Comparison of ENCODE assay signal across 28 cellular contexts in the genomic region with DNA sequence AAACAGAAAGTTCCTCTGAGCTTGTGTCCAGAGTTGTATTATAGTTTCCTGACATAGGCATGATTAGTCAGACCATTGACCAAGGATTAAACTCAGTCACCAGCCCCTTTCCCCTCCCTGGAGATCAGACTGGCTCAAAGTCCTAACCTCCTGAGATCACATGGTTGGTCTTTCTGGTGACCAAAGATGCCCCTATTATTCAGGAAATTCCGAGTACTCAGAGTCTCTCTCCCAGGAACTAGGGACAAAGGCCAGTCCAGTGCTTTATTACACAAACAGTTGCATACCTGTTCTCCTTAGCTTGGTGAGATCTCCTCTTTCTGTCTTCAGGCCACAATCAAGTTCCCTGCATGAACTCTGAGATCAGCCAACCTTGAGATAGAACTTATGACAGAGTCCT. TPM values are rescaled to one million over a fixed set of nuclear protein-coding genes. Genes with fewer than 3 reads are reported as not detected.
A peak's percentile ranks its signal among the peaks of the same experiment; 100 is the strongest.
DNase-seq lines count a peak whose midpoint lies in the region; ATAC-seq, FAIRE-seq and TF ChIP-seq lines count a peak whose summit lies in the region.
"Had no signal": no experiment of that assay in that cellular context is flagged by ENCODE, and none has a peak within 500 bp of the region (broad histone marks: within the 10 kb centered on the region; RNA-seq: fewer than 3 reads in every experiment).

No MANE protein-coding gene starts in this region.

- no peaks in the 10 kb centered on the region for H3K4me1 Mint-ChIP-seq in Caco-2 (ENCODE audit: low read depth, unreplicated experiment)

- peak; percentile 66 for ATAC-seq in left lobe of liver
- ATAC-seq: CD8-positive, alpha-beta T cell; K562 had no signal

- peak; percentile 55 for FAIRE-seq in GM12891 (lab: Jason Lieb, UNC)
- FAIRE-seq: GM19239, K562 had no signal

- no peak overlapping the region for H3K4me3 Mint-ChIP-seq in Caco-2 (ENCODE audit: unreplicated experiment)
- H3K4me3 Mint-ChIP-seq: CD8-positive, alpha-beta T cell had no signal

- peak; percentile 24 to 39 for DNase-seq in Caco-2
- DNase-seq in GM12891 (ENCODE audit: insufficient read length, low spot score), result no peak
- no peak for DNase-seq in left lobe of liver (ENCODE audit: low spot score)
- DNase-seq in renal cortical epithelial cell (ENCODE audit: low read depth), result peak; percentile 61
- no peak for DNase-seq in NCI-H345 (lab: John Stamatoyannopoulos, UW)
- no peak for DNase-seq in brain microvascular endothelial cell
- DNase-seq in amniotic stem cell (lab: John Stamatoyannopoulos, UW), result no peak
- DNase-seq: C1 segment of cervical spinal cord; CD8-positive, alpha-beta T cell; DMS 273 treated with DMSO at 0.1 percent for 48 hours; DMS79 treated with DMSO at 0.1 percent for 48 hours; H7; Kasumi-1; NCI-H1105 treated with DMSO at 0.1 percent for 48 hours; NCI-H146; NCI-H1930; NCI-H2107; NCI-H446 treated with DMSO at 0.1 percent for 48 hours; NCI-H526 treated with DMSO at 0.1 percent for 48 hours; PC-9; Right ventricle myocardium superior; RPMI8226 had no signal

- no peak overlapping the region for H3K27ac Mint-ChIP-seq in Caco-2 (ENCODE audit: unreplicated experiment)
- H3K27ac Mint-ChIP-seq: CD8-positive, alpha-beta T cell had no signal

- H3K27me3 ChIP-seq in Caco-2 (replicated peaks; ENCODE audit: control insufficient read depth, insufficient read depth, low read length), result no peaks in the 10 kb centered on the region
- peaks cover 2% of the 10 kb centered on the region for H3K27me3 ChIP-seq in brain microvascular endothelial cell (replicated peaks)

- no peaks in the 10 kb centered on the region for H3K9me3 Mint-ChIP-seq in Caco-2 (ENCODE audit: unreplicated experiment)
- H3K9me3 Mint-ChIP-seq: CD8-positive, alpha-beta T cell had no signal

- BruUV-seq in Caco-2 (replicated peaks; lab: Mats Ljungman, UMichigan), result no TSS peak

- H3K4me3 ChIP-seq in Caco-2 (ENCODE audit: low read depth, low read length) (no peak overlapping the region), brain microvascular endothelial cell (ENCODE audit: low read depth, low read length) (no peak overlapping the region)
- H3K4me3 ChIP-seq: K562, PC-9 had no signal

- TF ChIP-seq POLR2A in GM12891 (IDR thresholded peaks at IDR 0.05; ENCODE audit: low read depth, low read length), result no peak

- CTCF ChIA-PET in Caco-2 (lab: Charles Lee), result interaction anchor here (0.8 kb wide), 1 partner anchor 31 kb away, joined by 3 read pairs; no protein-coding TSS in a partner anchor

- POLR2A ChIA-PET in Caco-2 (lab: Charles Lee), result no interaction called here

- TF ChIP-seq CTCF in Caco-2 (IDR thresholded peaks at IDR 0.05; ENCODE audit: insufficient read depth in 1 of 2, low read depth in 1 of 2, low read length in 1 of 2, severe bottlenecking in 1 of 2, unreplicated experiment in 1 of 2) (no peak), brain microvascular endothelial cell (IDR thresholded peaks at IDR 0.05; ENCODE audit: low read depth, low read length, missing control alignments) (no peak)

- no peaks in the 10 kb centered on the region for H3K36me3 Mint-ChIP-seq in Caco-2 (ENCODE audit: insufficient read depth, unreplicated experiment)
- H3K36me3 Mint-ChIP-seq: CD8-positive, alpha-beta T cell had no signal

- H3K4me1 ChIP-seq in Caco-2, result peaks cover 5% of the 10 kb centered on the region; the same call in 1 of the 2 replicates

- intact Hi-C loops in Caco-2 (cut with micrococcal nuclease; ENCODE audit: unreplicated experiment), result no loop called here

- no peaks in the 10 kb centered on the region for H3K9me3 ChIP-seq in Caco-2

- H3K36me3 ChIP-seq in Caco-2 (ENCODE audit: control insufficient read depth, insufficient read depth, low read length), result no peaks in the 10 kb centered on the region
- H3K36me3 ChIP-seq in brain microvascular endothelial cell (replicated peaks), result no peaks in the 10 kb centered on the region

- H3K27ac ChIP-seq in brain microvascular endothelial cell, result no peak overlapping the region
- H3K27ac ChIP-seq: PC-9 had no signal

- in situ Hi-C loops in brain microvascular endothelial cell (cut with HindIII; ENCODE audit: low pct_ligation_motif_present, low sequenced_read_pairs), result no loop called here

- peaks cover 3% of the 10 kb centered on the region for H3K27me3 Mint-ChIP-seq in Caco-2 (ENCODE audit: insufficient read depth, unreplicated experiment)

TF ChIP-seq in GM12891, 5 proteins besides CTCF, POLR2A, EP300 and RAD21:
- TF ChIP-seq SPI1 (IDR thresholded peaks at IDR 0.05; ENCODE audit: low read depth, low read length) (no peak), POU2F2 (IDR thresholded peaks at IDR 0.05; ENCODE audit: low read depth, low read length) (no peak), PAX5 (IDR thresholded peaks at IDR 0.05; ENCODE audit: insufficient read depth, low read length, severe bottlenecking) (no peak)

RNA-seq across cellular contexts. Expression of gene ENPP6, which starts 14.5 kb away (rescaled TPM):
- total RNA-seq in Caco-2 (2022) (not detected in 2 replicates), left lobe of liver (0.05 TPM), renal cortical epithelial cell (under 0.01 and 0.35 TPM in 2 replicates)
- 0.35 TPM for polyA plus RNA-seq in GM12891 (2012; ENCODE audit: low read depth, missing spikeins)
- total RNA-seq: A673; CD8-positive, alpha-beta T cell; H7; HT-29; MCF 10A; PC-9; Right ventricle myocardium superior; SK-MEL-5 had no signal
- polyA plus RNA-seq: K562 had no signal

Comparison
In these comparisons a context has a peak if more than half of its experiments do, and no peak if none do; other contexts are left out.
1. DNase-seq: peak in Caco-2 (2 of 2) and renal cortical epithelial cell (single experiment); none in GM12891 (single experiment), left lobe of liver (single experiment), NCI-H345 (single experiment), brain microvascular endothelial cell (single experiment) and amniotic stem cell (single experiment).